Comparison of ENCODE assay signal across 13 cellular contexts in genomic region chr14:76376878-76377523, GRCh38. TPM values are rescaled to one million over a fixed set of nuclear protein-coding genes. Genes with fewer than 3 reads are reported as not detected.
DNase-seq lines count a peak whose midpoint lies in the region; ATAC-seq and TF ChIP-seq lines count a peak whose summit lies in the region.
"Had no signal": no experiment of that assay in that cellular context is flagged by ENCODE, and none has a peak within 500 bp of the region (broad histone marks: within the 10 kb centered on the region; RNA-seq: fewer than 3 reads in every experiment).

No MANE protein-coding gene starts in this region.

- H3K36me3 ChIP-seq in ACC112 (ENCODE audit: insufficient read depth, low read length), result no peaks in the 10 kb centered on the region
- no peaks in the 10 kb centered on the region for H3K36me3 ChIP-seq in ectodermal cell (ENCODE audit: control insufficient read depth, insufficient read depth, low read length)
- no peaks in the 10 kb centered on the region for H3K36me3 ChIP-seq in colonic mucosa

- 1% methylated on average over 73 of the region's 73 CpGs for WGBS in ectodermal cell, 2 experiments

- peaks cover 12% of the 10 kb centered on the region for H3K4me1 Mint-ChIP-seq in nephron

- H3K27ac ChIP-seq in ACC112 (ENCODE audit: low read depth, low read length) (no peak overlapping the region), ectodermal cell (ENCODE audit: insufficient read depth, low read depth, low read length, poor library complexity, severe bottlenecking) (no peak overlapping the region), colonic mucosa (no peak overlapping the region)
- H3K27ac ChIP-seq: C4-2B had no signal

- no peak for ATAC-seq in HG03196 (IDR thresholded peaks at IDR 0.05; ENCODE audit: unreplicated experiment)

- peak overlapping the region; percentile 73 to 88 (median 81) for H3K4me3 Mint-ChIP-seq in nephron
- H3K4me3 Mint-ChIP-seq: T-helper 2 cell treated with Interferon-gamma antibody and Interleukin-4, amounts not matched to agents 5 μg/mL and 100 μg/mL, for 36 hours had no signal

- H3K4me1 ChIP-seq in ACC112 (ENCODE audit: control insufficient read depth, insufficient read depth, low read length, unreplicated experiment) (no peaks in the 10 kb centered on the region), ectodermal cell (ENCODE audit: control insufficient read depth, insufficient read depth, low read length) (peaks cover 4% of the 10 kb centered on the region), colonic mucosa (no peaks in the 10 kb centered on the region)

- DNase-seq in HEK293T (ENCODE audit: extremely low spot score) (peak; percentile 14), NCI-H2081 (lab: John Stamatoyannopoulos, UW) (no peak), colonic mucosa (no peak), glomerular visceral epithelial cell (ENCODE audit: extremely low spot score) (no peak)
- DNase-seq: effector memory CD4-positive, alpha-beta T cell; NCI-H187 treated with DMSO at 0.1 percent for 48 hours; OCI-M1 had no signal

- intact Hi-C loops in colonic mucosa (cut with DNase I), result no loop called here

- no peaks in the 10 kb centered on the region for H3K36me3 Mint-ChIP-seq in nephron (ENCODE audit: low read depth)

- TF ChIP-seq CTCF in nephron (IDR thresholded peaks at IDR 0.05; ENCODE audit: unreplicated experiment in 3 of 3) (no peak), colonic mucosa (IDR thresholded peaks at IDR 0.05) (no peak)

- H3K27ac Mint-ChIP-seq in nephron, result no peak overlapping the region
- H3K27ac Mint-ChIP-seq: T-helper 2 cell treated with Interferon-gamma antibody and Interleukin-4, amounts not matched to agents 5 μg/mL and 100 μg/mL, for 36 hours had no signal

- H3K4me3 ChIP-seq in ACC112 (ENCODE audit: low read depth, low read length) (peak overlapping the region; percentile 35; the same call in 1 of the 2 replicates), ectodermal cell (ENCODE audit: insufficient read depth, low read depth, low read length) (peak overlapping the region; percentile 28), colonic mucosa (no peak overlapping the region)

- no peaks in the 10 kb centered on the region for H3K79me2 ChIP-seq in ACC112 (ENCODE audit: control insufficient read depth, insufficient read depth, low read length, unreplicated experiment)

- H3K27me3 ChIP-seq in ACC112 (ENCODE audit: insufficient read depth, low read length) (peaks cover 100% of the 10 kb centered on the region), ectodermal cell (ENCODE audit: control insufficient read depth, insufficient read depth, low read length, poor library complexity, severe bottlenecking) (peaks cover 83% of the 10 kb centered on the region), colonic mucosa (peaks cover 27% of the 10 kb centered on the region)

- H3K9me3 ChIP-seq in ectodermal cell (ENCODE audit: control insufficient read depth, low read length) (no peaks in the 10 kb centered on the region), colonic mucosa (no peaks in the 10 kb centered on the region)

- H3K9ac ChIP-seq in colonic mucosa (ENCODE audit: low read depth in 2 of 2, low read length in 2 of 2), result no peak overlapping the region

- peaks cover 100% of the 10 kb centered on the region for H3K27me3 Mint-ChIP-seq in nephron (ENCODE audit: low read depth)

- CTCF ChIA-PET in HEK293T (lab: Yijun Ruan, JAX), result interaction anchor here (0.9 to 1.7 kb wide), 2 partner anchors 10 to 24 kb away, joined by 3 to 7 read pairs; no protein-coding TSS in a partner anchor

- POLR2A ChIA-PET in HEK293T (lab: Yijun Ruan, JAX), result no interaction called here

- no peaks in the 10 kb centered on the region for H3K9me3 Mint-ChIP-seq in nephron
- H3K9me3 Mint-ChIP-seq: T-helper 2 cell treated with Interferon-gamma antibody and Interleukin-4, amounts not matched to agents 5 μg/mL and 100 μg/mL, for 36 hours had no signal

- no peak overlapping the region for H2AFZ ChIP-seq in ACC112 (ENCODE audit: low read length, unreplicated experiment)

TF ChIP-seq in HEK293T, 16 proteins besides CTCF, POLR2A, EP300 and RAD21:
- TF ChIP-seq HDGF (IDR thresholded peaks at IDR 0.05; ENCODE audit: borderline replicate concordance) (no peak), L3MBTL2 (conservative IDR thresholded peaks at IDR 0.05) (peak; percentile 75; the same call in 1 of the 2 replicates)

RNA-seq across cellular contexts. Expression of gene ESRRB, which starts 1.1 kb away (rescaled TPM):
- 0.93 TPM for polyA plus RNA-seq in ectodermal cell (2013, experiment 1 of 4)
- polyA plus RNA-seq in ectodermal cell (2013, experiment 2 of 4), result 1.2 TPM
- polyA plus RNA-seq in ectodermal cell (2013, experiment 3 of 4), result 0.75 TPM
- polyA plus RNA-seq in ectodermal cell (2013, experiment 4 of 4), result 0.85 TPM
- total RNA-seq in colonic mucosa, result under 1 TPM; 0.10 to 0.21 TPM
